ENCODE assay signal across 8 cellular contexts in the genomic region with DNA sequence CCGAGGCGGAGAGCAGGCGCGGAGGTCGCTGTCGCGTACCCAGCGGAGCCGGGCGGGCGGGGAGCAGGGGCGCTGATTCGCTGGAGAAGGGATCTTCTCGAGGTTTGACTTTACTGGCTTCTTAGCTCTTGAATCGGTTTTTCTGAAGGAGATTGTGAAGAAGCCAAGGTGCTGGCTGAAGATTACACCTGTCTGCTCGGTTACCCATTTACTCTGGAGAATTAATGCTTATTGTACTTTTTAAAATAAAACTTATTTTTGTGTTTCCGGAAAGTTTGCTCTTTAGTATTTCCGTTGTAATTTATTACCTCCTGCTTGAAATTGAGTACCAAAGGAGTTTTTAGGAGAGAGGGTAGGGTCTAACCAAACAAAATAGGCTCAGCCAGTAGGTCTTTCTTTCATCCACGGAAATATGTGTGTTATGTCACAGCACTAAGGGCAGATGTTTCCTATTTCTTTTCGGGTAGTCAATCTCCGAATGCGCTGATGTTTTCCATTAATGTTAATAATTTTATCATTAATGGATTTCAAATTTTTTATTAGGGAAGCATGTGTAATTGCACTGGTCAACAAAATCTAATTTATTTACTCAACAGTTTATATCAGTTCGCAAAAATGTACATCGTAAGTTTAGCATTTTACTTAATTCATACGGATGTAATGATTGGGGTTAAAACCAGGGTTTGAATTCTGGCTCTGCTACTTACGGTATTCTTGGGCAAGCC. TPM values are rescaled to one million over a fixed set of nuclear protein-coding genes. Genes with fewer than 3 reads are reported as not detected.
DNase-seq lines count a peak whose midpoint lies in the region; ATAC-seq and TF ChIP-seq lines count a peak whose summit lies in the region.

No MANE protein-coding gene starts in this region.

- peaks cover 25% of the 10 kb centered on the region for H4K20me1 ChIP-seq in OCI-LY3 (ENCODE audit: insufficient read depth, low read length)

- H3K4me3 Mint-ChIP-seq in endodermal cell (peak overlapping the region; percentile 86), osteocyte (ENCODE audit: unreplicated experiment) (peak overlapping the region; percentile 98)

- WGBS in endodermal cell (ENCODE audit: insufficient coverage in 1 of 2, insufficient read length in 1 of 2), 2 experiments = 14 to 53% methylated on average over 5 to 23 of the region's 26 CpGs

- H3K9me3 ChIP-seq in OCI-LY3 (ENCODE audit: insufficient read depth, low read length) (no peaks in the 10 kb centered on the region), endodermal cell (ENCODE audit: control insufficient read depth, low read length) (peaks cover 16% of the 10 kb centered on the region)

- H3K27ac ChIP-seq in OCI-LY3 (ENCODE audit: low read length) (peak overlapping the region; percentile 92), endodermal cell (ENCODE audit: low read depth, low read length) (peak overlapping the region; percentile 92)

- H3K4me1 Mint-ChIP-seq in endodermal cell = peaks cover 18% of the 10 kb centered on the region
- H3K4me1 Mint-ChIP-seq in osteocyte (ENCODE audit: unreplicated experiment) = peaks cover 28% of the 10 kb centered on the region

- peak overlapping the region; percentile 84 for H3K4me3 ChIP-seq in GM12864 (ENCODE audit: low read depth, low read length)
- peak overlapping the region; percentile 93 for H3K4me3 ChIP-seq in OCI-LY3 (ENCODE audit: low read length)
- H3K4me3 ChIP-seq in endodermal cell (ENCODE audit: low read length) = peak overlapping the region; percentile 100

- H3K9me3 Mint-ChIP-seq in endodermal cell (peaks cover 12% of the 10 kb centered on the region), osteocyte (ENCODE audit: unreplicated experiment) (peaks cover 9% of the 10 kb centered on the region)

- no peak for ATAC-seq in HG02763 (IDR thresholded peaks at IDR 0.05; ENCODE audit: unreplicated experiment)

- H3K36me3 Mint-ChIP-seq in endodermal cell (ENCODE audit: low read depth) (peaks cover 12% of the 10 kb centered on the region), osteocyte (ENCODE audit: unreplicated experiment) (peaks cover 9% of the 10 kb centered on the region)

- no peaks in the 10 kb centered on the region for H3K27me3 ChIP-seq in OCI-LY3 (ENCODE audit: low read depth, low read length)
- H3K27me3 ChIP-seq in endodermal cell (ENCODE audit: control insufficient read depth, insufficient read depth, low read length, poor library complexity, severe bottlenecking) = no peaks in the 10 kb centered on the region

- H3K36me3 ChIP-seq in OCI-LY3 (replicated peaks; ENCODE audit: low read depth, low read length) (peaks cover 3% of the 10 kb centered on the region), endodermal cell (ENCODE audit: control insufficient read depth, insufficient read depth, low read length) (peaks cover 13% of the 10 kb centered on the region)

- peaks cover 37% of the 10 kb centered on the region for H3K79me2 ChIP-seq in OCI-LY3 (ENCODE audit: low read length)

- no peak for TF ChIP-seq CTCF in GM12864 (IDR thresholded peaks at IDR 0.05; ENCODE audit: low read depth, low read length, missing control alignments)
- TF ChIP-seq CTCF in OCI-LY3 (IDR thresholded peaks at IDR 0.05; ENCODE audit: low read depth, low read length) = no peak
- TF ChIP-seq CTCF in endodermal cell (conservative IDR thresholded peaks at IDR 0.05) = no peak
- no peak for TF ChIP-seq CTCF in osteocyte (IDR thresholded peaks at IDR 0.05)

- peak overlapping the region; percentile 88 for H3K4me2 ChIP-seq in OCI-LY3 (ENCODE audit: low read length)

- H2AFZ ChIP-seq in OCI-LY3 (ENCODE audit: low read depth, low read length) = peak overlapping the region; percentile 72

- peaks cover 15% of the 10 kb centered on the region for H3K4me1 ChIP-seq in OCI-LY3 (ENCODE audit: low read length)
- H3K4me1 ChIP-seq in endodermal cell (ENCODE audit: control insufficient read depth, insufficient read depth, low read length) = no peaks in the 10 kb centered on the region

- peak overlapping the region; percentile 97 for H3K27ac Mint-ChIP-seq in endodermal cell
- peak overlapping the region; percentile 99 for H3K27ac Mint-ChIP-seq in osteocyte (ENCODE audit: unreplicated experiment)

- peaks cover 2% of the 10 kb centered on the region for H3K27me3 Mint-ChIP-seq in endodermal cell (ENCODE audit: insufficient read depth)
- H3K27me3 Mint-ChIP-seq in osteocyte (ENCODE audit: unreplicated experiment) = no peaks in the 10 kb centered on the region

- DNase-seq in GM12864 (ENCODE audit: low read depth) (no peak), endodermal cell (no peak), osteocyte (ENCODE audit: extremely low spot score, unreplicated experiment) (no peak), NCI-H146 (lab: John Stamatoyannopoulos, UW) (no peak), HuH-7.5 (ENCODE audit: low spot score) (no peak), T-helper 9 cell (no peak)

- H3K9ac ChIP-seq in OCI-LY3 (ENCODE audit: low read length) (peak overlapping the region; percentile 92), endodermal cell (ENCODE audit: extremely low read depth, low read length, poor library complexity, severe bottlenecking) (peak overlapping the region; percentile 80)

RNA-seq across cellular contexts. Expression of gene GNG5, which starts 0.5 kb away (rescaled TPM):
- total RNA-seq in endodermal cell = 100 to 1,000 TPM; 124 to 144 TPM
- polyA plus RNA-seq in endodermal cell (2013, experiment 1 of 2) = 333 TPM
- 337 TPM for polyA plus RNA-seq in endodermal cell (2013, experiment 2 of 2)
- total RNA-seq in osteocyte = 89.3 and 90.4 TPM in 2 replicates

RNA-seq across cellular contexts. Expression of gene SPATA1, which starts 0.7 kb away (rescaled TPM):
- 1 to 10 TPM in 1 of 2 donors, under 1 TPM in 1; 0.55 to 1.6 TPM for total RNA-seq in endodermal cell
- polyA plus RNA-seq in endodermal cell (2013, experiment 1 of 2) = 3.0 TPM
- polyA plus RNA-seq in endodermal cell (2013, experiment 2 of 2) = 3.0 TPM
- total RNA-seq in osteocyte = 1.7 and 2.3 TPM in 2 replicates

RNA-seq across cellular contexts. Expression of gene RPF1, which starts 27.8 kb away (rescaled TPM):
- total RNA-seq in endodermal cell (10 to 100 TPM; 31.6 to 34.0 TPM), osteocyte (23.4 and 24.6 TPM in 2 replicates)
- 54.9 TPM for polyA plus RNA-seq in endodermal cell (2013, experiment 1 of 2)
- polyA plus RNA-seq in endodermal cell (2013, experiment 2 of 2) = 58.0 TPM
